ENCODE assay signal across 17 cellular contexts in genomic region chr17:10290046-10290445, GRCh38.
"Had no signal": no experiment of that assay in that cellular context is flagged by ENCODE, and none has a peak within 500 bp of the region (broad histone marks: within the 10 kb centered on the region; RNA-seq: fewer than 3 reads in every experiment).

No MANE protein-coding gene starts in this region.

- H3K4me1 ChIP-seq: prostate gland, tibial artery had no signal

- H3K9me3 Mint-ChIP-seq: activated T-cell treated with anti-CD3 and anti-CD28 coated beads, Interleukin-2, amount 50 U/mL, for 24 hours; nephron progenitor cell had no signal

- DNase-seq: activated CD4-positive, alpha-beta T cell treated with anti-CD3 and anti-CD28 coated beads for 1 hour; activated CD4-positive, alpha-beta T cell treated with anti-CD3 and anti-CD28 coated beads, Interleukin-2, amount 50 U/mL, for 48 hours; activated CD8-positive, alpha-beta memory T cell treated with anti-CD3 and anti-CD28 coated beads, Interleukin-2, amount 10 ng/mL, durations not matched to agents 7 days and 5 days; activated effector memory CD4-positive, alpha-beta T cell treated with Interleukin-2 at 50 U/mL for 16 hours; activated T-cell treated with anti-CD3 and anti-CD28 coated beads, Interleukin-2, amount 50 U/mL, for 24 hours; effector CD4-positive, alpha-beta T cell; hypothalamus; left colon; mesendoderm; nephron progenitor cell; SW 1271; tibial artery had no signal

- H3K4me3 ChIP-seq: cardiac muscle cell, coronary artery, prostate gland, tibial artery, vagina had no signal

- H3K9me3 ChIP-seq: prostate gland, tibial artery, vagina had no signal

- H3K36me3 ChIP-seq: cardiac muscle cell, prostate gland, tibial artery, vagina had no signal

- H3K27ac ChIP-seq: cardiac muscle cell, coronary artery, prostate gland, tibial artery, vagina had no signal

- ATAC-seq: activated CD8-positive, alpha-beta memory T cell treated with anti-CD3 and anti-CD28 coated beads, Interleukin-2, amount 10 ng/mL, durations not matched to agents 7 days and 5 days; activated naive CD4-positive, alpha-beta T cell treated with anti-CD3 and anti-CD28 coated beads, Interleukin-2, amount 50 U/mL, for 72 hours; left colon had no signal

- H3K27ac Mint-ChIP-seq: activated CD8-positive, alpha-beta memory T cell treated with anti-CD3 and anti-CD28 coated beads, Interleukin-2, amount 10 ng/mL, durations not matched to agents 7 days and 5 days; activated naive CD4-positive, alpha-beta T cell treated with anti-CD3 and anti-CD28 coated beads, Interleukin-2, amount 50 U/mL, for 72 hours; activated T-cell treated with anti-CD3 and anti-CD28 coated beads, Interleukin-2, amount 50 U/mL, for 24 hours; nephron progenitor cell had no signal

- H3K4me3 Mint-ChIP-seq: activated CD8-positive, alpha-beta memory T cell treated with anti-CD3 and anti-CD28 coated beads, Interleukin-2, amount 10 ng/mL, durations not matched to agents 7 days and 5 days; activated T-cell treated with anti-CD3 and anti-CD28 coated beads, Interleukin-2, amount 50 U/mL, for 24 hours; nephron progenitor cell had no signal

- H3K36me3 Mint-ChIP-seq: activated CD8-positive, alpha-beta memory T cell treated with anti-CD3 and anti-CD28 coated beads, Interleukin-2, amount 10 ng/mL, durations not matched to agents 7 days and 5 days; activated naive CD4-positive, alpha-beta T cell treated with anti-CD3 and anti-CD28 coated beads, Interleukin-2, amount 50 U/mL, for 72 hours had no signal

- H3K27me3 ChIP-seq: cardiac muscle cell, vagina had no signal
